In the genomic region with DNA sequence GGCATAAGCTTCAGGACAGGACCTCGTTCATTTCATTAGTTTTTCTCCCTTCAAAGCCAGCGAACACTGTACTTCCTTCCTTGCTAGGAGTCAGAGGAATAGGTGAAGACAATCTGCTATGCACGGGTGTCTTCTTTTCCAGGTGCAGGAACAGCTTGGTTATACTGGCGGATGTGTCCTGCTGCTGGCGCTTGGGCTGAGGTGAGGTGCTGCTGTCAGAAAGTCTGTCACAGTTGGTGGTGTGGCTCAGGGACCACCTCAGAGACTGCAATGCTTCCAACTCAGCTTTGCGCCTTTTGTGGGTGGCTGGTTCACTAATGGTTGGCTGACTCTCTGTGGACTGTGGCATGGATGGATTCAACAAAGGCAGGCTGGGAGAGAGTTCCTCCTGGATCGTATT, we compare ENCODE assay signal across 36 cellular contexts.
"Had no signal": no experiment of that assay in that cellular context is flagged by ENCODE, and none has a peak within 500 bp of the region (broad histone marks: within the 10 kb centered on the region; RNA-seq: fewer than 3 reads in every experiment).

No MANE protein-coding gene starts in this region.

- H3K4me1 Mint-ChIP-seq: activated B cell treated with CpG ODN at 0.5 μM for 24 hours; activated CD4-positive, alpha-beta T cell treated with anti-CD3 and anti-CD28 coated beads, Interleukin-2, amount 10 ng/mL, durations not matched to agents 24 days and 14 days; activated naive CD8-positive, alpha-beta T cell treated with anti-CD3 and anti-CD28 coated beads for 36 hours; activated T-helper 17 cell treated with anti-CD3 and anti-CD28 coated beads, Interleukin-2, amount 50 U/mL, for 72 hours had no signal

- H3K27me3 ChIP-seq: adrenal gland, body of pancreas, brain microvascular endothelial cell, breast epithelium had no signal

- H3K4me3 Mint-ChIP-seq: activated B cell treated with CpG ODN at 0.5 μM for 24 hours; activated CD4-positive, alpha-beta memory T cell treated with anti-CD3 and anti-CD28 coated beads for 36 hours; activated CD4-positive, alpha-beta T cell treated with anti-CD3 and anti-CD28 coated beads, Interleukin-2, amount 10 ng/mL, durations not matched to agents 24 days and 14 days; activated CD8-positive, alpha-beta T cell treated with anti-CD3 and anti-CD28 coated beads for 36 hours; activated naive CD4-positive, alpha-beta T cell treated with anti-CD3 and anti-CD28 coated beads for 36 hours; activated naive CD8-positive, alpha-beta T cell treated with anti-CD3 and anti-CD28 coated beads for 36 hours; activated T-cell treated with anti-CD3 and anti-CD28 coated beads, Interleukin-2, amount 50 U/mL, for 4 hours; activated T-cell treated with anti-CD3 and anti-CD28 coated beads, Interleukin-2, amount 50 U/mL, for 72 hours; activated T-helper 1 cell treated with anti-CD3 and anti-CD28 coated beads, Interleukin-12 subunit alpha, Interleukin-12 subunit beta, Interleukin-2, Interleukin-4 antibody, amounts not matched to agents 30 ng/mL and 10 ng/mL and 1 ng/mL, durations not matched to agents 14 hours and 24 hours and 36 hours; activated T-helper 17 cell treated with anti-CD3 and anti-CD28 coated beads, Interleukin-2, amount 50 U/mL, for 72 hours; T-helper 1 cell treated with Interleukin-12 subunit alpha and Interleukin-12 subunit beta and Interleukin-4 antibody, amounts not matched to agents 30 μg/mL and 1 μg/mL, for 36 hours; T-helper 2 cell treated with Interferon-gamma antibody and Interleukin-4, amounts not matched to agents 5 μg/mL and 100 μg/mL, for 36 hours had no signal

- FAIRE-seq: astrocyte, TTC549 had no signal

- H3K27ac ChIP-seq: adrenal gland, body of pancreas, brain microvascular endothelial cell, breast epithelium, VCaP had no signal

- H3K36me3 ChIP-seq: adrenal gland, brain microvascular endothelial cell, breast epithelium had no signal

- H3K36me3 Mint-ChIP-seq: activated naive CD4-positive, alpha-beta T cell treated with anti-CD3 and anti-CD28 coated beads, Interleukin-2, amount 50 U/mL, for 72 hours had no signal

- ATAC-seq: activated CD8-positive, alpha-beta T cell treated with anti-CD3 and anti-CD28 coated beads for 36 hours; activated naive CD4-positive, alpha-beta T cell treated with anti-CD3 and anti-CD28 coated beads, Interleukin-2, amount 50 U/mL, for 72 hours; activated T-cell treated with anti-CD3 and anti-CD28 coated beads, Interleukin-2, amount 50 U/mL, for 4 hours; activated T-cell treated with anti-CD3 and anti-CD28 coated beads, Interleukin-2, amount 50 U/mL, for 72 hours; activated T-helper 17 cell treated with anti-CD3 and anti-CD28 coated beads, Interleukin-2, amount 50 U/mL, for 72 hours; body of pancreas had no signal

- DNase-seq: activated B cell treated with CpG ODN at 0.5 μM for 24 hours; activated CD4-positive, alpha-beta memory T cell treated with anti-CD3 and anti-CD28 coated beads for 36 hours; activated CD4-positive, alpha-beta T cell treated with anti-CD3 and anti-CD28 coated beads for 4 hours; activated CD4-positive, alpha-beta T cell treated with anti-CD3 and anti-CD28 coated beads, Interleukin-2, amount 10 ng/mL, durations not matched to agents 24 days and 14 days; activated CD4-positive, alpha-beta T cell treated with anti-CD3 and anti-CD28 coated beads, Interleukin-2, amount 50 U/mL, for 1 hour; activated CD4-positive, alpha-beta T cell treated with anti-CD3 and anti-CD28 coated beads, Interleukin-2, amount 50 U/mL, for 4 hours; activated CD4-positive, CD25-positive, alpha-beta regulatory T cell treated with anti-CD3 and anti-CD28 coated beads, Interleukin-2, amount 50 U/mL, for 72 hours; activated CD8-positive, alpha-beta memory T cell treated with anti-CD3 and anti-CD28 coated beads, Interleukin-2, amount 50 U/mL, for 4 hours; activated CD8-positive, alpha-beta T cell treated with anti-CD3 and anti-CD28 coated beads for 36 hours; activated effector memory CD4-positive, alpha-beta T cell treated with anti-CD3 and anti-CD28 coated beads, Interleukin-2, amount 50 U/mL, for 16 hours; activated gamma-delta T cell treated with Interleukin-2 at 50 U/mL for 16 hours; activated naive CD4-positive, alpha-beta T cell; activated naive CD4-positive, alpha-beta T cell treated with anti-CD3 and anti-CD28 coated beads for 36 hours; activated naive CD4-positive, alpha-beta T cell treated with anti-CD3 and anti-CD28 coated beads, Interleukin-2, amount 50 U/mL, for 16 hours; activated naive CD8-positive, alpha-beta T cell treated with anti-CD3 and anti-CD28 coated beads for 36 hours; activated T-cell treated with anti-CD3 and anti-CD28 coated beads for 4 hours; activated T-cell treated with anti-CD3 and anti-CD28 coated beads, Interleukin-2, amount 50 U/mL, for 1 hour; activated T-cell treated with anti-CD3 and anti-CD28 coated beads, Interleukin-2, amount 50 U/mL, for 4 hours; activated T-cell treated with anti-CD3 and anti-CD28 coated beads, Interleukin-2, amount 50 U/mL, for 72 hours; adrenal gland; amniotic stem cell; aorta; body of pancreas; brain microvascular endothelial cell; central memory CD4-positive, alpha-beta T cell; T-helper 2 cell; T-helper 9 cell had no signal

- H3K9me3 Mint-ChIP-seq: activated CD4-positive, alpha-beta memory T cell treated with anti-CD3 and anti-CD28 coated beads for 36 hours; activated CD4-positive, alpha-beta T cell treated with anti-CD3 and anti-CD28 coated beads, Interleukin-2, amount 10 ng/mL, durations not matched to agents 24 days and 14 days; activated CD8-positive, alpha-beta T cell treated with anti-CD3 and anti-CD28 coated beads for 36 hours; activated naive CD4-positive, alpha-beta T cell treated with anti-CD3 and anti-CD28 coated beads for 36 hours; activated naive CD4-positive, alpha-beta T cell treated with anti-CD3 and anti-CD28 coated beads, Interleukin-2, amount 50 U/mL, for 72 hours; activated naive CD8-positive, alpha-beta T cell treated with anti-CD3 and anti-CD28 coated beads for 36 hours; activated T-cell treated with anti-CD3 and anti-CD28 coated beads, Interleukin-2, amount 50 U/mL, for 4 hours; activated T-helper 1 cell treated with anti-CD3 and anti-CD28 coated beads, Interleukin-12 subunit alpha, Interleukin-12 subunit beta, Interleukin-2, Interleukin-4 antibody, amounts not matched to agents 30 ng/mL and 10 ng/mL and 1 ng/mL, durations not matched to agents 14 hours and 24 hours and 36 hours; activated T-helper 17 cell treated with anti-CD3 and anti-CD28 coated beads, Interleukin-2, amount 50 U/mL, for 72 hours; T-helper 1 cell treated with Interleukin-12 subunit alpha and Interleukin-12 subunit beta and Interleukin-4 antibody, amounts not matched to agents 30 μg/mL and 1 μg/mL, for 36 hours; T-helper 2 cell treated with Interferon-gamma antibody and Interleukin-4, amounts not matched to agents 5 μg/mL and 100 μg/mL, for 36 hours had no signal

- H3K4me3 ChIP-seq: adrenal gland, body of pancreas, breast epithelium had no signal

- H3K27me3 Mint-ChIP-seq: activated B cell treated with CpG ODN at 0.5 μM for 24 hours; activated CD4-positive, alpha-beta memory T cell treated with anti-CD3 and anti-CD28 coated beads for 36 hours; activated CD8-positive, alpha-beta T cell treated with anti-CD3 and anti-CD28 coated beads for 36 hours; activated naive CD8-positive, alpha-beta T cell treated with anti-CD3 and anti-CD28 coated beads for 36 hours; activated T-helper 17 cell treated with anti-CD3 and anti-CD28 coated beads, Interleukin-2, amount 50 U/mL, for 72 hours had no signal

- H3K9me3 ChIP-seq: adrenal gland, body of pancreas, breast epithelium had no signal

- H3K27ac Mint-ChIP-seq: activated B cell treated with CpG ODN at 0.5 μM for 24 hours; activated CD4-positive, alpha-beta memory T cell treated with anti-CD3 and anti-CD28 coated beads for 36 hours; activated CD4-positive, alpha-beta T cell treated with anti-CD3 and anti-CD28 coated beads, Interleukin-2, amount 10 ng/mL, durations not matched to agents 24 days and 14 days; activated CD8-positive, alpha-beta T cell treated with anti-CD3 and anti-CD28 coated beads for 36 hours; activated naive CD4-positive, alpha-beta T cell treated with anti-CD3 and anti-CD28 coated beads for 36 hours; activated naive CD4-positive, alpha-beta T cell treated with anti-CD3 and anti-CD28 coated beads, Interleukin-2, amount 50 U/mL, for 72 hours; activated naive CD8-positive, alpha-beta T cell treated with anti-CD3 and anti-CD28 coated beads for 36 hours; activated T-cell treated with anti-CD3 and anti-CD28 coated beads, Interleukin-2, amount 50 U/mL, for 72 hours; activated T-helper 1 cell treated with anti-CD3 and anti-CD28 coated beads, Interleukin-12 subunit alpha, Interleukin-12 subunit beta, Interleukin-2, Interleukin-4 antibody, amounts not matched to agents 30 ng/mL and 10 ng/mL and 1 ng/mL, durations not matched to agents 14 hours and 24 hours and 36 hours; activated T-helper 17 cell treated with anti-CD3 and anti-CD28 coated beads, Interleukin-2, amount 50 U/mL, for 72 hours; T-helper 1 cell treated with Interleukin-12 subunit alpha and Interleukin-12 subunit beta and Interleukin-4 antibody, amounts not matched to agents 30 μg/mL and 1 μg/mL, for 36 hours; T-helper 2 cell treated with Interferon-gamma antibody and Interleukin-4, amounts not matched to agents 5 μg/mL and 100 μg/mL, for 36 hours had no signal

- H3K4me1 ChIP-seq: adrenal gland, body of pancreas, breast epithelium had no signal
